In the genomic region with DNA sequence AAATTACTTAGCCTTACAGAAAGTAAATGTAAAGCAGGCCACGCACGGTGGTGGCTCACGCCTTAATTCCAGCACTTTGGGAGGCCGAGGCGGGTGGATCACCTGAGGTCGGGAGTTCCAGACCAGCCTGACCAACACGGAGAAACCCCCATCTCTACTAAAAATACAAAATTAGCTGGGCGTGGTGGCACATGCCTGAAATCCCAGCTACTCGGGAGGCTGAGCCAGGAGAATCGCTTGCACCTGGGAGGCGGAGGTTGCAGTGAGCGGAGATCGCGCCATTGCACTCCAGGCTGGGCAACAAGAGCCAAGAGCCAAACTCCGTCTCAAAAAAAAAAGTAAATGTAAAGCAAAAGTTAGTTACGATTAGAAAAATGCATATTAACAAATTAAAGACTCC, we compare ENCODE assay signal across 9 cellular contexts. TPM values are rescaled to one million over a fixed set of nuclear protein-coding genes. Genes with fewer than 3 reads are reported as not detected.
DNase-seq lines count a peak whose midpoint lies in the region; ATAC-seq, FAIRE-seq and TF ChIP-seq lines count a peak whose summit lies in the region.
"Not testable (repeated sequence)": the region's sequence is repeated elsewhere in the genome, so short reads cannot be mapped to it uniquely, and the experiment has no call there.
"Had no signal": no experiment of that assay in that cellular context is flagged by ENCODE, and none has a peak within 500 bp of the region (broad histone marks: within the 10 kb centered on the region; RNA-seq: fewer than 3 reads in every experiment).

No MANE protein-coding gene starts in this region.

- FAIRE-seq in keratinocyte (lab: Jason Lieb, UNC) = not testable (repeated sequence)

- H3K9me1 ChIP-seq in keratinocyte (ENCODE audit: control insufficient read depth, extremely low read depth, insufficient read depth, low read length) = not testable (repeated sequence)

- H3K4me3 Mint-ChIP-seq in T-helper 17 cell = peak overlapping the region; percentile 92
- peak overlapping the region; percentile 95 for H3K4me3 Mint-ChIP-seq in endothelial cell (ENCODE audit: unreplicated experiment)
- H3K4me3 Mint-ChIP-seq in neural progenitor cell = peak overlapping the region; percentile 88

- ATAC-seq in T-helper 17 cell = not testable (repeated sequence)

- H3K4me2 ChIP-seq in keratinocyte (ENCODE audit: control insufficient read depth, extremely low read depth, insufficient read depth, low read depth, low read length) = peak overlapping the region; percentile 86
- peak overlapping the region; percentile 74 for H3K4me2 ChIP-seq in neural progenitor cell

- H3K27me3 Mint-ChIP-seq in T-helper 17 cell; endothelial cell (ENCODE audit: unreplicated experiment); neural progenitor cell (ENCODE audit: insufficient read depth, low read depth): not testable (repeated sequence)

- H3K9ac ChIP-seq in HUES48 (ENCODE audit: low read depth, low read length); neural progenitor cell: not testable (repeated sequence)
- H3K9ac ChIP-seq in keratinocyte (ENCODE audit: control insufficient read depth, extremely low read depth, insufficient read depth, low read length) = peak overlapping the region; percentile 81
- H3K9ac ChIP-seq in stomach smooth muscle (ENCODE audit: low read length in 2 of 2) = peak overlapping the region; percentile 83 to 96

- not testable (repeated sequence) for H3K27ac ChIP-seq in HUES48 (ENCODE audit: low read depth, low read length); neural progenitor cell
- H3K27ac ChIP-seq in angular gyrus (ENCODE audit: low read depth, low read length) (peak overlapping the region; percentile 95), keratinocyte (ENCODE audit: control insufficient read depth, insufficient read depth, low read length) (peak overlapping the region; percentile 83), stomach smooth muscle (ENCODE audit: low read length) (peak overlapping the region; percentile 85)

- H3K27ac Mint-ChIP-seq in T-helper 17 cell (peak overlapping the region; percentile 93), endothelial cell (ENCODE audit: unreplicated experiment) (peak overlapping the region; percentile 97)
- not testable (repeated sequence) for H3K27ac Mint-ChIP-seq in neural progenitor cell

- H4K20me1 ChIP-seq in keratinocyte (ENCODE audit: control insufficient read depth, extremely low read depth, insufficient read depth, low read length); neural progenitor cell (ENCODE audit: low read depth): not testable (repeated sequence)

- not testable (repeated sequence) for H3K4me1 Mint-ChIP-seq in T-helper 17 cell; endothelial cell (ENCODE audit: unreplicated experiment); neural progenitor cell

- dilution Hi-C loops in keratinocyte (cut with MboI; ENCODE audit: extremely low pct_ligation_motif_present, low sequenced_read_pairs) = not testable (repeated sequence)

- H3K79me2 ChIP-seq in keratinocyte (ENCODE audit: control insufficient read depth, insufficient read depth, low read length); neural progenitor cell (ENCODE audit: low read depth): not testable (repeated sequence)

- not testable (repeated sequence) for H3F3A ChIP-seq in neural progenitor cell (ENCODE audit: low read depth)

- H2AFZ ChIP-seq in keratinocyte (ENCODE audit: control insufficient read depth, low read length) = peak overlapping the region; percentile 88
- H2AFZ ChIP-seq in neural progenitor cell (replicated peaks) = peak overlapping the region; percentile 95

- H3K36me3 ChIP-seq in BE2C; HUES48 (ENCODE audit: control insufficient read depth, insufficient read depth, low read length); keratinocyte (ENCODE audit: control insufficient read depth in 2 of 2, extremely low read depth in 1 of 2, insufficient read depth in 2 of 2, low read length in 2 of 2); neural progenitor cell; stomach smooth muscle (ENCODE audit: control insufficient read depth in 2 of 2, insufficient read depth in 2 of 2, low read length in 2 of 2): not testable (repeated sequence)

- H3K4me3 ChIP-seq in BE2C (ENCODE audit: low read depth, low read length) = peak overlapping the region; percentile 89
- H3K4me3 ChIP-seq in HUES48 (ENCODE audit: low read depth, low read length) = peak overlapping the region; percentile 99
- peak overlapping the region; percentile 34 to 68 (median 66) for H3K4me3 ChIP-seq in keratinocyte (ENCODE audit: control insufficient read depth in 2 of 3, extremely low read depth in 1 of 3, insufficient read depth in 2 of 3, low read depth in 1 of 3, low read length in 3 of 3)
- H3K4me3 ChIP-seq in neural progenitor cell = peak overlapping the region; percentile 66
- peak overlapping the region; percentile 70 to 82 for H3K4me3 ChIP-seq in stomach smooth muscle (ENCODE audit: low read length in 2 of 2)

- TF ChIP-seq CTCF in BE2C (IDR thresholded peaks at IDR 0.05; ENCODE audit: low read depth, low read length); endothelial cell (IDR thresholded peaks at IDR 0.05; ENCODE audit: unreplicated experiment); keratinocyte (optimal IDR thresholded peaks at IDR 0.05 in 1 of 3, IDR thresholded peaks at IDR 0.05 in 1 of 3, conservative IDR thresholded peaks at IDR 0.05 in 1 of 3; ENCODE audit: extremely low read depth in 1 of 3, insufficient read depth in 2 of 3, low read length in 3 of 3); neural progenitor cell (IDR thresholded peaks at IDR 0.05): not testable (repeated sequence)

- H3K9me3 ChIP-seq in BE2C; HUES48 (ENCODE audit: control insufficient read depth, insufficient read depth, low read length); T-helper 17 cell (ENCODE audit: control insufficient read depth, low read length, poor library complexity, severe bottlenecking); keratinocyte (ENCODE audit: control insufficient read depth, low read depth, low read length); neural progenitor cell (ENCODE audit: low read depth); stomach smooth muscle (ENCODE audit: control insufficient read depth in 2 of 2, low read length in 2 of 2): not testable (repeated sequence)

- not testable (repeated sequence) for DNase-seq in BE2C; T-helper 17 cell; endothelial cell (ENCODE audit: low spot score); keratinocyte (ENCODE audit: low read depth, low spot score); neural progenitor cell (ENCODE audit: low spot score)

- H3K27me3 ChIP-seq in BE2C; HUES48 (ENCODE audit: control insufficient read depth, insufficient read depth, low read length); keratinocyte (ENCODE audit: control insufficient read depth, extremely low read depth, insufficient read depth, low read length); neural progenitor cell; stomach smooth muscle (ENCODE audit: control insufficient read depth in 1 of 2, insufficient read depth in 2 of 2, low read length in 2 of 2): not testable (repeated sequence)

- H3K9me3 Mint-ChIP-seq in endothelial cell (ENCODE audit: unreplicated experiment); neural progenitor cell: not testable (repeated sequence)

- not testable (repeated sequence) for H3K36me3 Mint-ChIP-seq in T-helper 17 cell (ENCODE audit: low read depth); endothelial cell (ENCODE audit: low read depth, unreplicated experiment); neural progenitor cell

- not testable (repeated sequence) for H3K4me1 ChIP-seq in BE2C; HUES48 (ENCODE audit: control insufficient read depth, insufficient read depth, low read length); keratinocyte (ENCODE audit: control insufficient read depth, extremely low read depth, insufficient read depth, low read length); neural progenitor cell; stomach smooth muscle (ENCODE audit: control insufficient read depth, insufficient read depth, low read length)

RNA-seq across cellular contexts. Expression of a gene that starts 21.5 kb away (rescaled TPM):
- 1.7 TPM for polyA plus RNA-seq in BE2C (2012; ENCODE audit: insufficient read depth, insufficient read length, low read depth)
- not detected for total RNA-seq in T-helper 17 cell
- not detected for total RNA-seq in endothelial cell (ENCODE audit: unreplicated experiment)
- not detected in 3 replicates for polyA plus RNA-seq in keratinocyte
- not detected for polyA plus RNA-seq in keratinocyte (2011; ENCODE audit: low read depth)
- not detected in 2 replicates for polyA plus RNA-seq in keratinocyte (2011; cell fraction: cytosol; rRNA removed)
- polyA plus RNA-seq in keratinocyte (2011; cell fraction: nucleus; rRNA removed) = not detected in 2 replicates
- not detected in 2 replicates for polyA plus RNA-seq in keratinocyte (2012; ENCODE audit: low replicate concordance)
- not detected in 3 replicates for polyA minus RNA-seq in keratinocyte
- polyA minus RNA-seq in keratinocyte (2011; cell fraction: cytosol; rRNA and poly(A)+ RNA removed) = not detected
- polyA minus RNA-seq in keratinocyte (2011; cell fraction: nucleus; rRNA and poly(A)+ RNA removed) = not detected in 2 replicates
- not detected in 2 replicates for total RNA-seq in neural progenitor cell (ENCODE audit: low replicate concordance)
- total RNA-seq: renal cortical epithelial cell had no signal
